Comparison of ENCODE assay signal across 1 cellular context in genomic region chr9:33167084-33167948, GRCh38.
A peak's percentile ranks its signal among the peaks of the same experiment; 100 is the strongest.
TF ChIP-seq lines count a peak whose summit lies in the region.

B4GALT1 (minus strand) TSS chr9:33167336; CDS start chr9:33167169, 167 bp downstream.

TF ChIP-seq in HepG2, 621 proteins besides CTCF, POLR2A, EP300 and RAD21 (continued from another document and continues in another):
- TF ChIP-seq ZSCAN22 (CRISPR knock-in tag; IDR thresholded peaks at IDR 0.05) (peak; percentile 88), ZNF564 (CRISPR knock-in tag; IDR thresholded peaks at IDR 0.05) (peak; percentile 50; the same call in 1 of the 2 replicates), IRX3 (CRISPR knock-in tag; IDR thresholded peaks at IDR 0.05; ENCODE audit: borderline replicate concordance, low read depth) (no peak), ZNF776 (CRISPR knock-in tag; IDR thresholded peaks at IDR 0.05) (peak; percentile 11; the same call in 1 of the 2 replicates), THAP8 (CRISPR knock-in tag; IDR thresholded peaks at IDR 0.05; ENCODE audit: borderline replicate concordance) (0 out of 2 replicates have a peak, but pooled peaks have one; percentile 80), KLF16 (CRISPR knock-in tag; IDR thresholded peaks at IDR 0.05) (peak in 1 of 2 experiments; percentile 74; a peak in 1 of 4 replicates), ZFP37 (CRISPR knock-in tag; IDR thresholded peaks at IDR 0.05; ENCODE audit: borderline replicate concordance) (no peak), RNF2 (conservative IDR thresholded peaks at IDR 0.05; ENCODE audit: low read depth) (0 out of 2 replicates have a peak, but pooled peaks have one; percentile 28), ZSCAN20 (CRISPR knock-in tag; IDR thresholded peaks at IDR 0.05; ENCODE audit: borderline replicate concordance) (0 out of 2 replicates have a peak, but pooled peaks have one; percentile 51), JUNB (CRISPR knock-in tag; IDR thresholded peaks at IDR 0.05; ENCODE audit: borderline replicate concordance) (0 out of 2 replicates have a peak, but pooled peaks have one; percentile 58), SNAPC2 (CRISPR knock-in tag; IDR thresholded peaks at IDR 0.05) (0 out of 2 replicates have a peak, but pooled peaks have one; percentile 28), THAP11 (CRISPR knock-in tag; IDR thresholded peaks at IDR 0.05) (peak; percentile 45), PATZ1 (CRISPR knock-in tag; IDR thresholded peaks at IDR 0.05) (peak; percentile 27), AHDC1 (CRISPR knock-in tag; IDR thresholded peaks at IDR 0.05; ENCODE audit: borderline replicate concordance) (no peak), RXRB (CRISPR knock-in tag; IDR thresholded peaks at IDR 0.05; ENCODE audit: borderline replicate concordance) (0 out of 2 replicates have a peak, but pooled peaks have one; percentile 7), THRA (CRISPR knock-in tag; IDR thresholded peaks at IDR 0.05; ENCODE audit: borderline replicate concordance) (peak; percentile 53; the same call in 1 of the 2 replicates), KLF12 (CRISPR knock-in tag; IDR thresholded peaks at IDR 0.05; ENCODE audit: borderline replicate concordance) (peak; percentile 52), KMT2B (CRISPR knock-in tag; IDR thresholded peaks at IDR 0.05) (peak; percentile 46; the same call in 1 of the 2 replicates), ZSCAN31 (CRISPR knock-in tag; IDR thresholded peaks at IDR 0.05; ENCODE audit: low read depth) (peak; percentile 57), IRF1 (CRISPR knock-in tag; IDR thresholded peaks at IDR 0.05; ENCODE audit: low read depth) (0 out of 2 replicates have a peak, but pooled peaks have one; percentile 62), ZSCAN21 (CRISPR knock-in tag; IDR thresholded peaks at IDR 0.05; ENCODE audit: borderline replicate concordance) (0 out of 2 replicates have a peak, but pooled peaks have one; percentile 70), MAZ (IDR thresholded peaks at IDR 0.05; ENCODE audit: borderline replicate concordance, low read depth, low read length) (no peak; the same call in 1 of the 2 replicates), MAZ (CRISPR knock-in tag; IDR thresholded peaks at IDR 0.05; ENCODE audit: low read depth) (peak; percentile 87), HMGXB4 (CRISPR knock-in tag; IDR thresholded peaks at IDR 0.05; ENCODE audit: borderline replicate concordance in 1 of 2, low read depth in 1 of 2) (peak; percentile 12 to 43; a peak in 2 of 4 replicates), MXI1 (IDR thresholded peaks at IDR 0.05; ENCODE audit: borderline replicate concordance, low read depth, low read length) (peak; percentile 49; the same call in 1 of the 3 replicates), TBX2 (CRISPR knock-in tag; IDR thresholded peaks at IDR 0.05; ENCODE audit: borderline replicate concordance) (peak; percentile 77; the same call in 1 of the 2 replicates), ZNF331 (CRISPR knock-in tag; IDR thresholded peaks at IDR 0.05) (peak; percentile 25; the same call in 1 of the 2 replicates), LBX2 (CRISPR knock-in tag; IDR thresholded peaks at IDR 0.05; ENCODE audit: borderline replicate concordance) (0 out of 2 replicates have a peak, but pooled peaks have one; percentile 61), ZBTB25 (CRISPR knock-in tag; IDR thresholded peaks at IDR 0.05) (no peak), ATF5 (CRISPR knock-in tag; IDR thresholded peaks at IDR 0.05; ENCODE audit: low read depth) (0 out of 2 replicates have a peak, but pooled peaks have one; percentile 60), PRDM15 (CRISPR knock-in tag; IDR thresholded peaks at IDR 0.05) (peak; percentile 18; the same call in 1 of the 2 replicates), RELA (CRISPR knock-in tag; IDR thresholded peaks at IDR 0.05) (no peak), ZBTB20 (CRISPR knock-in tag; IDR thresholded peaks at IDR 0.05; ENCODE audit: borderline replicate concordance, low read depth) (peak; percentile 67; the same call in 1 of the 2 replicates), ZBTB8A (CRISPR knock-in tag; IDR thresholded peaks at IDR 0.05; ENCODE audit: borderline replicate concordance, low read depth) (no peak)
